16 cellular contexts compared by ENCODE assay signal in the genomic region with DNA sequence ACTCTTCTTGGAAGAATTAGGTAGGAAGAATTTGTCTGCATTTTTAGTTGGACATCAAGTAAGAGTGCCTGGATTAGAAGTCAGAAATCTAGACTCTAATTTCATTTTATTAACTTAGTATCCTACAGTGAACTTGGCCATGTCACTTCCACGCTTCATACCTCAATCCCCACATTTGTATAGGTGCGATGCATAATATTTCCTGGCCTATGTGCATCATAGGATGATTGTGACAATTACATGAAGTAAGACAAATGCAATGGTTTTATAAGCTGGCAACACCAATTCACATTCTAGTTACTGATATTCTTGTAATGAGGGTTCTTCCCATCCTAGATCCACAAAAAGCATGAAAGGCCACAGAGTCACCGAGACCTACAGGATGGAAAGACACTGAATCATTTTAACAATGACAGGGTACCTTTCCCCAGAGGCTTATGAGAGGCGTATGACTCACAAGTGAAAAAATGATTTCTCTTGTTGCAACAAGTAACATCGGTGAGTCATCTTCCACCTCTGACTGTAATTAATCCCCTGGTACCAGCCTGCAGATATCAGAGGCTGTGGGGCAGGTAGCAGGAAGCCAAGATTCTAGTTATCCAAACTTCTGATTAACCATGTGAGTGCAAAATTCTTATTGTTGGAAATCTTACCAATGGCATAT. TPM values are rescaled to one million over a fixed set of nuclear protein-coding genes. Genes with fewer than 3 reads are reported as not detected.
DNase-seq lines count a peak whose midpoint lies in the region; ATAC-seq, FAIRE-seq and TF ChIP-seq lines count a peak whose summit lies in the region.
"Had no signal": no experiment of that assay in that cellular context is flagged by ENCODE, and none has a peak within 500 bp of the region (broad histone marks: within the 10 kb centered on the region; RNA-seq: fewer than 3 reads in every experiment).

No MANE protein-coding gene starts in this region.

- dilution Hi-C loops in keratinocyte (cut with MboI; ENCODE audit: extremely low pct_ligation_motif_present, low sequenced_read_pairs): no loop called here

- H4K20me1 ChIP-seq in keratinocyte (ENCODE audit: control insufficient read depth, extremely low read depth, insufficient read depth, low read length): no peaks in the 10 kb centered on the region

- peak; percentile 100 for FAIRE-seq in keratinocyte (lab: Jason Lieb, UNC)

- H3K79me2 ChIP-seq in keratinocyte (ENCODE audit: control insufficient read depth, insufficient read depth, low read length): no peaks in the 10 kb centered on the region

- no peak for ATAC-seq in GM19351 (IDR thresholded peaks at IDR 0.05; ENCODE audit: unreplicated experiment)
- ATAC-seq in GM19455 (IDR thresholded peaks at IDR 0.05; ENCODE audit: unreplicated experiment): no peak

- peak overlapping the region; percentile 25 for H3K27ac ChIP-seq in keratinocyte (ENCODE audit: control insufficient read depth, insufficient read depth, low read length)
- H3K27ac ChIP-seq: HL-60, neural progenitor cell, tibial artery had no signal

- no peaks in the 10 kb centered on the region for H3K9me3 ChIP-seq in keratinocyte (ENCODE audit: control insufficient read depth, low read depth, low read length)
- H3K9me3 ChIP-seq: tibial artery had no signal

- H3K9me1 ChIP-seq in keratinocyte (ENCODE audit: control insufficient read depth, extremely low read depth, insufficient read depth, low read length): no peaks in the 10 kb centered on the region

- no peak overlapping the region for H3K9ac ChIP-seq in keratinocyte (ENCODE audit: control insufficient read depth, extremely low read depth, insufficient read depth, low read length)
- H3K9ac ChIP-seq: neural progenitor cell had no signal

- no peak overlapping the region for H2AFZ ChIP-seq in keratinocyte (ENCODE audit: control insufficient read depth, low read length)
- H2AFZ ChIP-seq: neural progenitor cell had no signal

- H3K4me3 ChIP-seq in keratinocyte (ENCODE audit: control insufficient read depth in 2 of 3, extremely low read depth in 1 of 3, insufficient read depth in 2 of 3, low read depth in 1 of 3, low read length in 3 of 3): no peak overlapping the region
- H3K4me3 ChIP-seq: neural progenitor cell, tibial artery had no signal

- DNase-seq in AG20443 (ENCODE audit: low spot score): peak; percentile 12
- peak; percentile 36 for DNase-seq in HCEC 1CT
- DNase-seq in T1000 (lab: John Stamatoyannopoulos, UW): peak; percentile 67
- DNase-seq in keratinocyte (ENCODE audit: low read depth, low spot score): peak; percentile 93
- no peak for DNase-seq in cortex of kidney (lab: John Stamatoyannopoulos, UW)
- no peak for DNase-seq in stimulated activated CD4-positive, alpha-beta T cell treated with anti-CD3 and anti-CD28 coated beads, Interleukin-4, amount 100 ng/mL, for 24 hours
- DNase-seq: activated CD8-positive, alpha-beta memory T cell treated with anti-CD3 and anti-CD28 coated beads, Interleukin-2, amount 50 U/mL, for 48 hours; DMS79 treated with DMSO at 0.1 percent for 48 hours; H7; NCI-H2081; stimulated activated CD4-positive, alpha-beta T cell treated with anti-CD3 and anti-CD28 coated beads, Interleukin-4, amount 100 ng/mL, for 4 hours; tibial artery had no signal

- no peak for TF ChIP-seq CTCF in keratinocyte (optimal IDR thresholded peaks at IDR 0.05 in 1 of 3, IDR thresholded peaks at IDR 0.05 in 1 of 3, conservative IDR thresholded peaks at IDR 0.05 in 1 of 3; ENCODE audit: extremely low read depth in 1 of 3, insufficient read depth in 2 of 3, low read length in 3 of 3)

- H3K4me1 ChIP-seq in keratinocyte (ENCODE audit: control insufficient read depth, extremely low read depth, insufficient read depth, low read length): peaks cover 16% of the 10 kb centered on the region
- H3K4me1 ChIP-seq: neural progenitor cell, tibial artery had no signal

- no peaks in the 10 kb centered on the region for H3K27me3 ChIP-seq in keratinocyte (ENCODE audit: control insufficient read depth, extremely low read depth, insufficient read depth, low read length)
- H3K27me3 ChIP-seq: neural progenitor cell, tibial artery had no signal

- H3K4me2 ChIP-seq in keratinocyte (ENCODE audit: control insufficient read depth, extremely low read depth, insufficient read depth, low read depth, low read length): no peak overlapping the region
- H3K4me2 ChIP-seq: neural progenitor cell had no signal

- H3K36me3 ChIP-seq in keratinocyte (ENCODE audit: control insufficient read depth in 2 of 2, extremely low read depth in 1 of 2, insufficient read depth in 2 of 2, low read length in 2 of 2): no peaks in the 10 kb centered on the region
- H3K36me3 ChIP-seq: neural progenitor cell, tibial artery had no signal

RNA-seq across cellular contexts. Expression of a gene that starts 56.0 kb away (rescaled TPM):
- not detected in 3 replicates for polyA plus RNA-seq in keratinocyte
- polyA plus RNA-seq in keratinocyte (2011; ENCODE audit: low read depth): not detected
- polyA plus RNA-seq in keratinocyte (2011; cell fraction: cytosol; rRNA removed): not detected in 2 replicates
- polyA plus RNA-seq in keratinocyte (2011; cell fraction: nucleus; rRNA removed): not detected in 2 replicates
- polyA plus RNA-seq in keratinocyte (2012; ENCODE audit: low replicate concordance): not detected in 2 replicates
- not detected in 3 replicates for polyA minus RNA-seq in keratinocyte
- polyA minus RNA-seq in keratinocyte (2011; cell fraction: cytosol; rRNA and poly(A)+ RNA removed): not detected
- not detected in 2 replicates for polyA minus RNA-seq in keratinocyte (2011; cell fraction: nucleus; rRNA and poly(A)+ RNA removed)

Comparison
In these comparisons a context has a peak if more than half of its experiments do, and no peak if none do; other contexts are left out.
1. DNase-seq: peak in AG20443 (single experiment), HCEC 1CT (single experiment), T1000 (single experiment) and keratinocyte (single experiment); none in cortex of kidney (single experiment) and stimulated activated CD4-positive, alpha-beta T cell treated with anti-CD3 and anti-CD28 coated beads, Interleukin-4, amount 100 ng/mL, for 24 hours (single experiment).